8 cellular contexts compared by ENCODE assay signal in the genomic region with DNA sequence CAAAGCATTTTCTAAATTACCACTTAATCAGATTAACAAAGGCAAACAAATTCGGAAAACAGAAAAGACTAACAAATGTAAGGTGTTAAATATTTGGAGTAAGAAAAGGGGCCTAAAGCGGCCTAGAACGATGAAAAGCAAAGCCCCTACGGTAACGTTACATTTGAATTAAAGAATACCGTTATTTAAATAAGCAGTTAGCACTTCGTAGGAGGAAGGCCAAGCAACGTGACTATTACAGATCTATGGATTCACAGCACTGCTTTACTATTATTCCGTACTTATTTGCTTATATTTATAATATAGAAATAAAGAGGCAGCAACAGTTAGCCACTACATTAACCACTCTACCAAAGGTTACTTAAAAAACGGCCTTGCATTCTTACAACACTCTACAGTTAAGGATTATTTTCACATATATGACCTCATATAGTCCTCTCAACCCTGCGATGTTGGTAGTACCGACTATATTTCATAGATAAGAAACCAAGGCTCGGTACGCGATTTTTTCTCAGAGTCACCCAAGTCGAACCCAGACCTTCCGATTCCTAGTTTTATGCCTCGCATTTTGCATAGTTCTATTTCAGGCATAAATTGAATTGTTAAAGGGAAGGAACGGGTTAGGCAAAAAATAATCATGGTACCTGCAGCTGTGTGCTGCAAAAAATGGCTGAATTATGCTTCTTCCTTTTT. TPM values are rescaled to one million over a fixed set of nuclear protein-coding genes. Genes with fewer than 3 reads are reported as not detected.
A peak's percentile ranks its signal among the peaks of the same experiment; 100 is the strongest.
DNase-seq lines count a peak whose midpoint lies in the region; ATAC-seq and TF ChIP-seq lines count a peak whose summit lies in the region.

No MANE protein-coding gene starts in this region.

- H2AFZ ChIP-seq in HCT116 (ENCODE audit: low read depth, low read length, poor library complexity, severe bottlenecking) = no peak overlapping the region

- RAD21 ChIA-PET in HCT116 (lab: Charles Lee; ENCODE audit: low non-redundant PET in 1 of 2, low total read pairs in 2 of 2, uncharacterized antibody in 2 of 2, unreplicated experiment in 2 of 2) = no interaction called here

- TF ChIP-seq EP300 in sigmoid colon (IDR thresholded peaks at IDR 0.05) = no peak

- H3K9ac ChIP-seq in HCT116 (ENCODE audit: low read length) = peak overlapping the region; percentile 88

- H3K79me2 ChIP-seq in HCT116 (ENCODE audit: insufficient read depth, low read length) = peaks cover 57% of the 10 kb centered on the region

- intact Hi-C loops in CD4-positive, alpha-beta T cell (cut with DNase I, micrococcal nuclease) = loop anchor here (2.0 to 10.0 kb wide), 4 partner anchors 31 to 239 kb away; a partner anchor contains a TSS
- intact Hi-C loops in HCT116 (cut with micrococcal nuclease) = loop anchor here (2.0 kb wide), 1 partner anchor 31 kb away; a partner anchor contains a TSS
- intact Hi-C loops in sigmoid colon (cut with DNase I) = loop anchor here (2.0 kb wide), 2 partner anchors 117 to 241 kb away; a partner anchor contains a TSS

- H3K4me1 Mint-ChIP-seq in CD4-positive, alpha-beta T cell (ENCODE audit: low read depth) = peaks cover 38% of the 10 kb centered on the region
- H3K4me1 Mint-ChIP-seq in WTC11 = peaks cover 2% of the 10 kb centered on the region; the same call in 1 of the 2 replicates

- H3K36me3 ChIP-seq in HCT116 (ENCODE audit: control insufficient read depth in 1 of 2, insufficient read depth in 2 of 2, low read length in 2 of 2) = no peaks in the 10 kb centered on the region; a peak in 1 of 4 replicates
- no peaks in the 10 kb centered on the region for H3K36me3 ChIP-seq in sigmoid colon

- peak overlapping the region; percentile 67 to 76 for H3K4me3 ChIP-seq in HCT116 (replicated peaks in 1 of 2; ENCODE audit: low read depth in 1 of 2, low read length in 2 of 2)
- H3K4me3 ChIP-seq in sigmoid colon = peak overlapping the region; percentile 73 to 83 (median 79)

- H4K20me1 ChIP-seq in HCT116 (ENCODE audit: insufficient read depth) = no peaks in the 10 kb centered on the region

- peak overlapping the region; percentile 94 for H3K27ac Mint-ChIP-seq in CD4-positive, alpha-beta T cell
- H3K27ac Mint-ChIP-seq in WTC11 = no peak overlapping the region

- 1 to 3% methylated on average over 19 of the region's 19 CpGs for WGBS in sigmoid colon, 2 donors

- H3K27me3 Mint-ChIP-seq in CD4-positive, alpha-beta T cell = no peaks in the 10 kb centered on the region
- peaks cover 19% of the 10 kb centered on the region for H3K27me3 Mint-ChIP-seq in WTC11 (ENCODE audit: low read depth)

- BruUV-seq in HCT116 (replicated peaks; lab: Mats Ljungman, UMichigan) = TSS peak; percentile 65

- no peak overlapping the region for H3K27ac ChIP-seq in CD4-positive, alpha-beta T cell (ENCODE audit: low read depth, low read length)
- H3K27ac ChIP-seq in HCT116 (ENCODE audit: low read depth, low read length) (peak overlapping the region; percentile 67), sigmoid colon (peak overlapping the region; percentile 93 to 98 (median 96))

- no peaks in the 10 kb centered on the region for H3K9me3 ChIP-seq in CD4-positive, alpha-beta T cell (ENCODE audit: control insufficient read depth, low read length)
- H3K9me3 ChIP-seq in HCT116 (ENCODE audit: control insufficient read depth in 1 of 2, insufficient read depth in 1 of 2, low read depth in 1 of 2, low read length in 2 of 2) = no peaks in the 10 kb centered on the region
- no peaks in the 10 kb centered on the region for H3K9me3 ChIP-seq in sigmoid colon

- H3K9me2 ChIP-seq in HCT116 (ENCODE audit: insufficient read depth) = no peaks in the 10 kb centered on the region

- no peak for TF ChIP-seq RAD21 in HCT116 (IDR thresholded peaks at IDR 0.05; ENCODE audit: low read depth)

- POLR2A ChIA-PET in CD4-positive, alpha-beta T cell (lab: Charles Lee) = interaction anchor here (2.2 to 4.2 kb wide), 3 partner anchors 28 to 116 kb away, joined by 9 to 91 read pairs (median 40); a partner anchor contains a TSS
- POLR2A ChIA-PET in HCT116 (lab: Charles Lee) = no interaction called here
- POLR2A ChIA-PET in WTC11 (lab: Charles Lee) = interaction anchor here (0.7 kb wide), 1 partner anchor 30 kb away, joined by 3 read pairs; no protein-coding TSS in a partner anchor

- H3K4me2 ChIP-seq in HCT116 (ENCODE audit: low read length) = peak overlapping the region; percentile 81

- TF ChIP-seq POLR2A in HCT116 (IDR thresholded peaks at IDR 0.05; ENCODE audit: borderline replicate concordance, extremely low read depth, insufficient read depth, insufficient read length) (no peak), sigmoid colon (IDR thresholded peaks at IDR 0.05) (no peak)

- H3K27me3 ChIP-seq in CD4-positive, alpha-beta T cell (ENCODE audit: control insufficient read depth, insufficient read depth, low read length) = no peaks in the 10 kb centered on the region
- H3K27me3 ChIP-seq in HCT116 (ENCODE audit: insufficient read depth, low read length) (no peaks in the 10 kb centered on the region), sigmoid colon (no peaks in the 10 kb centered on the region)

- H3K9me3 Mint-ChIP-seq in CD4-positive, alpha-beta T cell = no peaks in the 10 kb centered on the region
- no peaks in the 10 kb centered on the region for H3K9me3 Mint-ChIP-seq in WTC11

- CTCF ChIA-PET in CD4-positive, alpha-beta T cell (lab: Charles Lee) = interaction anchor here (0.8 kb wide), 1 partner anchor 30 kb away, joined by 3 read pairs; a partner anchor contains a TSS
- CTCF ChIA-PET in HCT116 (lab: Charles Lee) (no interaction called here), WTC11 (lab: Charles Lee) (interaction anchor here (1.0 kb wide), 1 partner anchor 30 kb away, joined by 3 read pairs; no protein-coding TSS in a partner anchor)

- peaks cover 14% of the 10 kb centered on the region for H3K36me3 Mint-ChIP-seq in CD4-positive, alpha-beta T cell (ENCODE audit: low read depth)
- peaks cover 9% of the 10 kb centered on the region; the same call in 1 of the 2 replicates for H3K36me3 Mint-ChIP-seq in WTC11

- no peak for ATAC-seq in CD4-positive, alpha-beta T cell (ENCODE audit: poor library complexity)
- no peak for ATAC-seq in HCT116
- ATAC-seq in WTC11 = no peak
- ATAC-seq in HG03135 (IDR thresholded peaks at IDR 0.05; ENCODE audit: unreplicated experiment) = no peak
- ATAC-seq in HG02885 (IDR thresholded peaks at IDR 0.05; ENCODE audit: poor library complexity, unreplicated experiment) = no peak
- no peak for ATAC-seq in HG03442 (IDR thresholded peaks at IDR 0.05; ENCODE audit: unreplicated experiment)

- H3K4me3 Mint-ChIP-seq in CD4-positive, alpha-beta T cell = peak overlapping the region; percentile 94
- H3K4me3 Mint-ChIP-seq in WTC11 = peak overlapping the region; percentile 84

- H3K4me1 ChIP-seq in HCT116 (ENCODE audit: control insufficient read depth in 1 of 2, insufficient read depth in 2 of 2, low read length in 2 of 2) = peaks cover 0 to 15% of the 10 kb centered on the region in 2 experiments; a peak in 2 of 4 replicates
- peaks cover 0 to 13% (median 6%) of the 10 kb centered on the region in 4 donors for H3K4me1 ChIP-seq in sigmoid colon

- no peak for TF ChIP-seq CTCF in CD4-positive, alpha-beta T cell (IDR thresholded peaks at IDR 0.05)
- TF ChIP-seq CTCF in HCT116 (IDR thresholded peaks at IDR 0.05 in 2 of 3, conservative IDR thresholded peaks at IDR 0.05 in 1 of 3; ENCODE audit: borderline replicate concordance in 1 of 3, insufficient read depth in 1 of 3, low read depth in 2 of 3, low read length in 2 of 3) = no peak
- no peak for TF ChIP-seq CTCF in WTC11 (IDR thresholded peaks at IDR 0.05)
- TF ChIP-seq CTCF in sigmoid colon (IDR thresholded peaks at IDR 0.05) = no peak

- DNase-seq in CD4-positive, alpha-beta T cell = no peak
- DNase-seq in HCT116 (ENCODE audit: low read depth, low spot score) (no peak), WTC11 (ENCODE audit: low spot score) (no peak), glomerular visceral epithelial cell (ENCODE audit: extremely low spot score) (peak; percentile 21), sigmoid colon (no peak)

TF ChIP-seq in HCT116, 20 proteins besides CTCF, POLR2A, EP300 and RAD21 (continues in another document):
- TF ChIP-seq CEBPB (IDR thresholded peaks at IDR 0.05; ENCODE audit: low read depth) (no peak), JUND (IDR thresholded peaks at IDR 0.05) (no peak), TCF7L2 (IDR thresholded peaks at IDR 0.05; ENCODE audit: borderline replicate concordance, extremely low read depth, insufficient read depth, insufficient read length) (no peak), SIN3A (IDR thresholded peaks at IDR 0.05; ENCODE audit: low read depth) (no peak), FOSL1 (IDR thresholded peaks at IDR 0.05; ENCODE audit: low read depth) (no peak), CBX3 (IDR thresholded peaks at IDR 0.05; ENCODE audit: low read depth) (no peak), YY1 (IDR thresholded peaks at IDR 0.05; ENCODE audit: extremely low read depth, insufficient replicate concordance, low read depth, low read length) (no peak)
- TF ChIP-seq, protein P1, sequence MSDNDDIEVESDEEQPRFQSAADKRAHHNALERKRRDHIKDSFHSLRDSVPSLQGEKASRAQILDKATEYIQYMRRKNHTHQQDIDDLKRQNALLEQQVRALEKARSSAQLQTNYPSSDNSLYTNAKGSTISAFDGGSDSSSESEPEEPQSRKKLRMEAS (IDR thresholded peaks at IDR 0.05) = no peak

TF ChIP-seq in WTC11, 78 proteins besides CTCF, POLR2A, EP300 and RAD21 (continues in another document):
- TF ChIP-seq, protein P2, sequence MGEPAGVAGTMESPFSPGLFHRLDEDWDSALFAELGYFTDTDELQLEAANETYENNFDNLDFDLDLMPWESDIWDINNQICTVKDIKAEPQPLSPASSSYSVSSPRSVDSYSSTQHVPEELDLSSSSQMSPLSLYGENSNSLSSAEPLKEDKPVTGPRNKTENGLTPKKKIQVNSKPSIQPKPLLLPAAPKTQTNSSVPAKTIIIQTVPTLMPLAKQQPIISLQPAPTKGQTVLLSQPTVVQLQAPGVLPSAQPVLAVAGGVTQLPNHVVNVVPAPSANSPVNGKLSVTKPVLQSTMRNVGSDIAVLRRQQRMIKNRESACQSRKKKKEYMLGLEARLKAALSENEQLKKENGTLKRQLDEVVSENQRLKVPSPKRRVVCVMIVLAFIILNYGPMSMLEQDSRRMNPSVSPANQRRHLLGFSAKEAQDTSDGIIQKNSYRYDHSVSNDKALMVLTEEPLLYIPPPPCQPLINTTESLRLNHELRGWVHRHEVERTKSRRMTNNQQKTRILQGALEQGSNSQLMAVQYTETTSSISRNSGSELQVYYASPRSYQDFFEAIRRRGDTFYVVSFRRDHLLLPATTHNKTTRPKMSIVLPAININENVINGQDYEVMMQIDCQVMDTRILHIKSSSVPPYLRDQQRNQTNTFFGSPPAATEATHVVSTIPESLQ (CRISPR knock-in tag; IDR thresholded peaks at IDR 0.05) = no peak

RNA-seq across cellular contexts. Expression of a gene that starts 2.9 kb away (rescaled TPM):
- total RNA-seq in CD4-positive, alpha-beta T cell = 10 to 100 TPM; 31.9 to 33.7 TPM
- total RNA-seq in HCT116 (2021; ENCODE audit: unreplicated experiment) (10.1 TPM), WTC11 (2021) (6.6 to 7.4 TPM (median 7.2 TPM) in 3 replicates), sigmoid colon (10 to 100 TPM in 2 of 4 donors, 1 to 10 TPM in 2; 8.0 to 15.1 (median 10.0) TPM)
- polyA plus RNA-seq in HCT116 (2012) = 2.8 and 2.9 TPM in 2 replicates
- polyA plus RNA-seq in sigmoid colon = 1 to 10 TPM in 1 of 3 donors, under 1 TPM in 2; 0.60 to 2.0 (median 0.92) TPM

RNA-seq across cellular contexts. Expression of a gene that starts 30.6 kb away (rescaled TPM):
- 100 to 1,000 TPM; 197 to 202 TPM for total RNA-seq in CD4-positive, alpha-beta T cell
- total RNA-seq in HCT116 (2021; ENCODE audit: unreplicated experiment) (273 TPM), WTC11 (2021) (251 to 299 TPM (median 264 TPM) in 3 replicates), sigmoid colon (100 to 1,000 TPM; 134 to 222 (median 143) TPM)
- 120 and 165 TPM in 2 replicates for polyA plus RNA-seq in HCT116 (2012)
- polyA plus RNA-seq in sigmoid colon = 10 to 100 TPM; 73.5 to 100.0 (median 75.7) TPM
